ENCODE assay signal across 7 cellular contexts in the genomic region with DNA sequence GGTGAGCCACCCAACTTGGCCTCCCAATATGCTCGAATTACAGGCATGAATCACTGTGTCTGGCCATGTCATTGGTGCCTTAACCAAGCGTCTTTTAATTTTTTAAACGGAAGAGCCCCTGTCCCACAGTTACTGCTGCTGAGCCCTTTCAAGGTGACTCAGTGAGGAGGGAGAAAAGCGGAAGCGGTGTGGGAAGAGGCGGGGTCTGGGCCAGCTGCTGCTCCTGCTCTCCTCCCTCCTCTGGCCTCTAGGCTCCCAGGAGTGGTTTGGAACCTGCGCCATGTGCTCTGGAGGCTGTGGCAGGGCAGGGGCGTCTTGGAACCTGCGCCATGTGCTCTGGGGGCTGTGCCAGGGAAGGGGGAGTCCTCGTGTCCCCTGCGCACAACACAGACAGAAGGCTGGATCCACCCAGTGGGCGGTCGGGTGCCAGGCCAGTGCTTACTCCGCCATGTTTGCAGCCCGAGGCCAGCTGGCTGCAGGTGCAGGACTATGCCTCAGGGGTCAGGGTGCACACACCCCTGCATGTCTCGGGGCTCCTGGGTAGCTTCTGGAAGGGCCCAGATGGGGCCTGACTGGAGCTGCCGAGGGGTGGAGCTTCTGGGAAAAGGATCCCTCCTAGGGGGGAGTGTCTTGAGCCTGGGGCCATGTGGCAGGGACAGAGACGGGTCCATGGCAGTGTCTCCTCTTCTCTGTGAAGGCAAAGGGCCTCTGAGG.
A peak's percentile ranks its signal among the peaks of the same experiment; 100 is the strongest.
DNase-seq lines count a peak whose midpoint lies in the region.
"Not testable (repeated sequence)": the region's sequence is repeated elsewhere in the genome, so short reads cannot be mapped to it uniquely, and the experiment has no call there.

No MANE protein-coding gene starts in this region.

- not testable (repeated sequence) for H3K4me1 ChIP-seq in SJCRH30

- not testable (repeated sequence) for H3K27me3 Mint-ChIP-seq in activated CD4-positive, alpha-beta T cell treated with anti-CD3 and anti-CD28 coated beads, Interleukin-2, amount 10 ng/mL, durations not matched to agents 24 days and 14 days; activated naive CD4-positive, alpha-beta T cell treated with anti-CD3 and anti-CD28 coated beads for 36 hours (ENCODE audit: low read depth)

- CTCF ChIA-PET in activated naive CD4-positive, alpha-beta T cell treated with anti-CD3 and anti-CD28 coated beads for 36 hours (lab: Charles Lee): not testable (repeated sequence)

- not testable (repeated sequence) for H3K4me3 ChIP-seq in MG63, SJCRH30

- not testable (repeated sequence) for H3K9me3 Mint-ChIP-seq in activated CD4-positive, alpha-beta T cell treated with anti-CD3 and anti-CD28 coated beads, Interleukin-2, amount 10 ng/mL, durations not matched to agents 24 days and 14 days; activated naive CD4-positive, alpha-beta T cell treated with anti-CD3 and anti-CD28 coated beads for 36 hours

- not testable (repeated sequence) for H3K27me3 ChIP-seq in MG63, SJCRH30

- not testable (repeated sequence) for H3K36me3 Mint-ChIP-seq in activated CD4-positive, alpha-beta T cell treated with anti-CD3 and anti-CD28 coated beads, Interleukin-2, amount 10 ng/mL, durations not matched to agents 24 days and 14 days (ENCODE audit: low read depth); activated naive CD4-positive, alpha-beta T cell treated with anti-CD3 and anti-CD28 coated beads for 36 hours (ENCODE audit: low read depth)

- not testable (repeated sequence) for H3K9me3 ChIP-seq in MG63; SJCRH30 (replicated peaks)

- H3K27ac Mint-ChIP-seq in activated CD4-positive, alpha-beta T cell treated with anti-CD3 and anti-CD28 coated beads, Interleukin-2, amount 10 ng/mL, durations not matched to agents 24 days and 14 days; activated naive CD4-positive, alpha-beta T cell treated with anti-CD3 and anti-CD28 coated beads for 36 hours: not testable (repeated sequence)

- H3K4me3 Mint-ChIP-seq in activated CD4-positive, alpha-beta T cell treated with anti-CD3 and anti-CD28 coated beads, Interleukin-2, amount 10 ng/mL, durations not matched to agents 24 days and 14 days: peak overlapping the region; percentile 19
- not testable (repeated sequence) for H3K4me3 Mint-ChIP-seq in activated naive CD4-positive, alpha-beta T cell treated with anti-CD3 and anti-CD28 coated beads for 36 hours

- not testable (repeated sequence) for H3K4me1 Mint-ChIP-seq in activated CD4-positive, alpha-beta T cell treated with anti-CD3 and anti-CD28 coated beads, Interleukin-2, amount 10 ng/mL, durations not matched to agents 24 days and 14 days; activated naive CD4-positive, alpha-beta T cell treated with anti-CD3 and anti-CD28 coated beads for 36 hours (ENCODE audit: low read depth)

- DNase-seq in H4 (ENCODE audit: low spot score) (peak; percentile 67), MG63 (peak; percentile 79), NOMO-1 treated with dmso at 0.1 percent for 144 hours (lab: John Stamatoyannopoulos, UW; ENCODE audit: unreplicated experiment) (peak; percentile 53), SJCRH30 (peak; percentile 16 to 29), kidney tubule cell (ENCODE audit: low spot score) (peak; percentile 26)
- peak; percentile 65 for DNase-seq in activated CD4-positive, alpha-beta T cell treated with anti-CD3 and anti-CD28 coated beads, Interleukin-2, amount 10 ng/mL, durations not matched to agents 24 days and 14 days
- peak; percentile 28 for DNase-seq in activated naive CD4-positive, alpha-beta T cell treated with anti-CD3 and anti-CD28 coated beads for 36 hours

- intact Hi-C loops in activated CD4-positive, alpha-beta T cell treated with anti-CD3 and anti-CD28 coated beads, Interleukin-2, amount 10 ng/mL, durations not matched to agents 24 days and 14 days (cut with micrococcal nuclease); activated naive CD4-positive, alpha-beta T cell treated with anti-CD3 and anti-CD28 coated beads for 36 hours (cut with micrococcal nuclease): not testable (repeated sequence)

- H3K27ac ChIP-seq in SJCRH30: not testable (repeated sequence)

- not testable (repeated sequence) for H3K36me3 ChIP-seq in MG63, SJCRH30

Comparison
In these comparisons a context has a peak if more than half of its experiments do, and no peak if none do; other contexts are left out.
1. DNase-seq: peak in every context shown above with its lines; median percentile 79 in MG63; 67 in H4; 65 in activated CD4-positive, alpha-beta T cell treated with anti-CD3 and anti-CD28 coated beads, Interleukin-2, amount 10 ng/mL, durations not matched to agents 24 days and 14 days; 53 in NOMO-1 treated with dmso at 0.1 percent for 144 hours; 28 in activated naive CD4-positive, alpha-beta T cell treated with anti-CD3 and anti-CD28 coated beads for 36 hours; 26 in kidney tubule cell; 22 in SJCRH30.